Comparison of ENCODE assay signal across 9 cellular contexts in genomic region chr5:105506692-105507277, GRCh38.
DNase-seq lines count a peak whose midpoint lies in the region; ATAC-seq and TF ChIP-seq lines count a peak whose summit lies in the region.
"Had no signal": no experiment of that assay in that cellular context is flagged by ENCODE, and none has a peak within 500 bp of the region (broad histone marks: within the 10 kb centered on the region; RNA-seq: fewer than 3 reads in every experiment).

No MANE protein-coding gene starts in this region.

- no peak overlapping the region for H3K4me3 Mint-ChIP-seq in H9

- no peaks in the 10 kb centered on the region for H3K36me3 Mint-ChIP-seq in H9 (ENCODE audit: insufficient read depth in 1 of 3, low read depth in 3 of 3)

- H2AFZ ChIP-seq in H9 (ENCODE audit: low read length) (no peak overlapping the region), hepatocyte (no peak overlapping the region)

- no peaks in the 10 kb centered on the region for H3K27me3 Mint-ChIP-seq in H9 (ENCODE audit: low read depth)

- H3K4me3 ChIP-seq in A673 (ENCODE audit: low read depth, low read length, poor library complexity, severe bottlenecking) (no peak overlapping the region), hepatocyte (no peak overlapping the region)

- H2BK15ac ChIP-seq in H9 (ENCODE audit: low read depth, low read length), result no peak overlapping the region

- H3K9me2 ChIP-seq in hepatocyte (replicated peaks; ENCODE audit: insufficient read depth), result no peaks in the 10 kb centered on the region

- H3K27me3 ChIP-seq in A673 (replicated peaks; ENCODE audit: insufficient read depth, low read depth, low read length, poor library complexity), result no peaks in the 10 kb centered on the region
- no peaks in the 10 kb centered on the region for H3K27me3 ChIP-seq in H9 (ENCODE audit: insufficient read depth, low read length)
- no peaks in the 10 kb centered on the region for H3K27me3 ChIP-seq in hepatocyte

- H3T11ph ChIP-seq in H9 (ENCODE audit: low read length), result no peak overlapping the region

- no peaks in the 10 kb centered on the region for H3K4me1 ChIP-seq in A673 (ENCODE audit: insufficient read depth, low read length, poor library complexity, severe bottlenecking)
- H3K4me1 ChIP-seq in H9 (ENCODE audit: insufficient read depth, low read length), result no peaks in the 10 kb centered on the region; the same call in 1 of the 2 replicates
- no peaks in the 10 kb centered on the region for H3K4me1 ChIP-seq in hepatocyte (ENCODE audit: insufficient read depth)

- H3K56ac ChIP-seq in H9 (ENCODE audit: insufficient read length, low read depth, low read length), result no peak overlapping the region

- H4K5ac ChIP-seq in H9 (ENCODE audit: insufficient read length, low read depth, low read length), result no peak overlapping the region

- H3K4me2 ChIP-seq in H9 (ENCODE audit: insufficient read depth, insufficient read length, low read length) (no peak overlapping the region), hepatocyte (no peak overlapping the region)

- H3K36me3 ChIP-seq in A673 (ENCODE audit: insufficient read depth, low read length, poor library complexity, severe bottlenecking) (no peaks in the 10 kb centered on the region), hepatocyte (replicated peaks; ENCODE audit: insufficient read depth, low read depth) (no peaks in the 10 kb centered on the region)

- no peak overlapping the region for H4K8ac ChIP-seq in H9 (replicated peaks; ENCODE audit: insufficient read length, low read depth, low read length)

- no peaks in the 10 kb centered on the region for H4K20me1 ChIP-seq in H9 (ENCODE audit: control insufficient read depth, insufficient read depth, insufficient read length)
- no peaks in the 10 kb centered on the region for H4K20me1 ChIP-seq in hepatocyte (ENCODE audit: insufficient read depth, poor library complexity, severe bottlenecking)

- peak; percentile 62 for TF ChIP-seq CTCF in A673 (conservative IDR thresholded peaks at IDR 0.05; ENCODE audit: low read depth, low read length)
- TF ChIP-seq CTCF in H9 (conservative IDR thresholded peaks at IDR 0.05), result peak; percentile 73
- TF ChIP-seq CTCF in hepatocyte (IDR thresholded peaks at IDR 0.05; ENCODE audit: poor library complexity), result peak; percentile 38

- H3K23ac ChIP-seq in H9 (ENCODE audit: insufficient read length, low read depth, low read length), result no peak overlapping the region

- CTCF ChIA-PET in A673 (lab: Charles Lee), result no interaction called here

- H3K27ac Mint-ChIP-seq in H9, result no peak overlapping the region

- H3K18ac ChIP-seq in H9 (ENCODE audit: insufficient read length, low read depth, low read length), result no peak overlapping the region

- DNase-seq in A673 (ENCODE audit: low spot score) (peak; percentile 48), H9 (peak; percentile 67), SK-N-DZ (ENCODE audit: low spot score) (peak; percentile 42), hepatocyte (ENCODE audit: low spot score) (peak; percentile 41), Right ventricle myocardium superior (no peak), KG1 (lab: John Stamatoyannopoulos, UW) (no peak), left cardiac atrium (no peak)
- DNase-seq: NCI-H2107 had no signal

- H3K9me3 ChIP-seq in A673 (ENCODE audit: low read depth, low read length, poor library complexity, severe bottlenecking), result no peaks in the 10 kb centered on the region
- H3K9me3 ChIP-seq in H9 (ENCODE audit: control insufficient read depth, low read depth, low read length), result no peaks in the 10 kb centered on the region
- no peaks in the 10 kb centered on the region for H3K9me3 ChIP-seq in hepatocyte (ENCODE audit: low read depth)

- no peak overlapping the region for H3K14ac ChIP-seq in H9 (ENCODE audit: insufficient read depth, low read length)

- H2BK12ac ChIP-seq in H9 (ENCODE audit: insufficient read length, low read depth, low read length), result no peak overlapping the region

- H3K79me1 ChIP-seq in H9 (ENCODE audit: insufficient read depth, low read depth, low read length, poor library complexity, severe bottlenecking), result no peaks in the 10 kb centered on the region

- no CpG with 5 or more reads among the region's 2 CpGs for WGBS in H9 (ENCODE audit: extremely low coverage, insufficient read length, low lambda C conversion rate)
- 68% methylated on average over 2 of the region's 2 CpGs for WGBS in hepatocyte (ENCODE audit: low lambda C conversion rate, missing lambda C conversion rate)

- no peaks in the 10 kb centered on the region for H3K23me2 ChIP-seq in H9 (ENCODE audit: insufficient read length, low read depth, low read length, poor library complexity, severe bottlenecking)

- no peaks in the 10 kb centered on the region for H3K9me3 Mint-ChIP-seq in H9

- BruUV-seq in A673 (replicated peaks; lab: Mats Ljungman, UMichigan), result no TSS peak

- H2AK5ac ChIP-seq in H9 (ENCODE audit: insufficient read length, low read length), result no peak overlapping the region

- no peak overlapping the region for H2BK20ac ChIP-seq in H9 (ENCODE audit: low read depth, low read length, poor library complexity, severe bottlenecking)

- no peak overlapping the region for H4K91ac ChIP-seq in H9 (ENCODE audit: insufficient read length, low read depth, low read length)

- no peak overlapping the region for H2BK120ac ChIP-seq in H9 (ENCODE audit: low read depth, low read length, poor library complexity, severe bottlenecking)

- no peak for ATAC-seq in Right ventricle myocardium superior (ENCODE audit: poor library complexity)
- ATAC-seq in HG02870 (IDR thresholded peaks at IDR 0.05; ENCODE audit: unreplicated experiment), result no peak
- ATAC-seq in left cardiac atrium, result no peak

- intact Hi-C loops in A673 (cut with micrococcal nuclease; ENCODE audit: unreplicated experiment), result no loop called here
- intact Hi-C loops in Right ventricle myocardium superior (cut with DNase I), result no loop called here
- intact Hi-C loops in left cardiac atrium (cut with DNase I), result no loop called here

- H3K4ac ChIP-seq in H9 (ENCODE audit: low read depth, low read length), result no peak overlapping the region

- no peak overlapping the region for H2BK5ac ChIP-seq in H9 (ENCODE audit: insufficient read length, low read length)

- no peak overlapping the region for H3K9ac ChIP-seq in H9 (ENCODE audit: extremely low read depth, insufficient read length, low read length)

- POLR2A ChIA-PET in A673 (lab: Charles Lee; ENCODE audit: low non-redundant PET), result no interaction called here

- H3K4me1 Mint-ChIP-seq in H9, result peaks cover 7% of the 10 kb centered on the region in 2 experiments

- H3K79me2 ChIP-seq in H9 (ENCODE audit: insufficient read depth, low read length) (no peaks in the 10 kb centered on the region), hepatocyte (no peaks in the 10 kb centered on the region)

- no peak overlapping the region for H3K27ac ChIP-seq in A673 (ENCODE audit: low read depth, low read length, poor library complexity, severe bottlenecking)
- no peak overlapping the region for H3K27ac ChIP-seq in H9 (ENCODE audit: insufficient read length, low read depth, low read length)
- no peak overlapping the region for H3K27ac ChIP-seq in hepatocyte

Comparison
In these comparisons a context has a peak if more than half of its experiments do, and no peak if none do; other contexts are left out.
1. DNase-seq: peak in A673 (single experiment), H9 (single experiment), SK-N-DZ (single experiment) and hepatocyte (single experiment); none in Right ventricle myocardium superior (single experiment), KG1 (single experiment) and left cardiac atrium (single experiment).
2. Peak in every context shown above with its lines, with median percentiles within 50 percentile points of each other: CTCF ChIP-seq.